1 cellular context compared by ENCODE assay signal in genomic region chr14:64765740-64766302, GRCh38.
A peak's percentile ranks its signal among the peaks of the same experiment; 100 is the strongest.
TF ChIP-seq lines count a peak whose summit lies in the region.

No MANE protein-coding gene starts in this region.

TF ChIP-seq in HEK293, 187 proteins besides CTCF, POLR2A, EP300 and RAD21 (continued from another document):
- TF ChIP-seq, protein P1, sequence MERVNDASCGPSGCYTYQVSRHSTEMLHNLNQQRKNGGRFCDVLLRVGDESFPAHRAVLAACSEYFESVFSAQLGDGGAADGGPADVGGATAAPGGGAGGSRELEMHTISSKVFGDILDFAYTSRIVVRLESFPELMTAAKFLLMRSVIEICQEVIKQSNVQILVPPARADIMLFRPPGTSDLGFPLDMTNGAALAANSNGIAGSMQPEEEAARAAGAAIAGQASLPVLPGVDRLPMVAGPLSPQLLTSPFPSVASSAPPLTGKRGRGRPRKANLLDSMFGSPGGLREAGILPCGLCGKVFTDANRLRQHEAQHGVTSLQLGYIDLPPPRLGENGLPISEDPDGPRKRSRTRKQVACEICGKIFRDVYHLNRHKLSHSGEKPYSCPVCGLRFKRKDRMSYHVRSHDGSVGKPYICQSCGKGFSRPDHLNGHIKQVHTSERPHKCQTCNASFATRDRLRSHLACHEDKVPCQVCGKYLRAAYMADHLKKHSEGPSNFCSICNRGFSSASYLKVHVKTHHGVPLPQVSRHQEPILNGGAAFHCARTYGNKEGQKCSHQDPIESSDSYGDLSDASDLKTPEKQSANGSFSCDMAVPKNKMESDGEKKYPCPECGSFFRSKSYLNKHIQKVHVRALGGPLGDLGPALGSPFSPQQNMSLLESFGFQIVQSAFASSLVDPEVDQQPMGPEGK (tag by site-specific recombination; IDR thresholded peaks at IDR 0.05), result peak; percentile 31; the same call in 1 of the 2 replicates
- TF ChIP-seq, protein P2, sequence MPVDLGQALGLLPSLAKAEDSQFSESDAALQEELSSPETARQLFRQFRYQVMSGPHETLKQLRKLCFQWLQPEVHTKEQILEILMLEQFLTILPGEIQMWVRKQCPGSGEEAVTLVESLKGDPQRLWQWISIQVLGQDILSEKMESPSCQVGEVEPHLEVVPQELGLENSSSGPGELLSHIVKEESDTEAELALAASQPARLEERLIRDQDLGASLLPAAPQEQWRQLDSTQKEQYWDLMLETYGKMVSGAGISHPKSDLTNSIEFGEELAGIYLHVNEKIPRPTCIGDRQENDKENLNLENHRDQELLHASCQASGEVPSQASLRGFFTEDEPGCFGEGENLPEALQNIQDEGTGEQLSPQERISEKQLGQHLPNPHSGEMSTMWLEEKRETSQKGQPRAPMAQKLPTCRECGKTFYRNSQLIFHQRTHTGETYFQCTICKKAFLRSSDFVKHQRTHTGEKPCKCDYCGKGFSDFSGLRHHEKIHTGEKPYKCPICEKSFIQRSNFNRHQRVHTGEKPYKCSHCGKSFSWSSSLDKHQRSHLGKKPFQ (tag by site-specific recombination; IDR thresholded peaks at IDR 0.05), result peak; percentile 91
- TF ChIP-seq ZNF558 (tag by site-specific recombination; IDR thresholded peaks at IDR 0.05) (no peak), SETDB1 (IDR thresholded peaks at IDR 0.05; ENCODE audit: insufficient read length, low read length) (no peak), KLF7 (tag by site-specific recombination; IDR thresholded peaks at IDR 0.05; ENCODE audit: borderline replicate concordance) (0 out of 2 replicates have a peak, but pooled peaks have one; percentile 15), ZBTB7A (tag by site-specific recombination; IDR thresholded peaks at IDR 0.05; ENCODE audit: low read depth) (0 out of 2 replicates have a peak, but pooled peaks have one; percentile 15), KLF9 (tag by site-specific recombination; IDR thresholded peaks at IDR 0.05; ENCODE audit: low read depth) (peak; percentile 90), ZNF174 (tag by site-specific recombination; IDR thresholded peaks at IDR 0.05) (no peak), KLF1 (tag by site-specific recombination; IDR thresholded peaks at IDR 0.05) (peak; percentile 44), ZSCAN4 (tag by site-specific recombination; IDR thresholded peaks at IDR 0.05) (peak; percentile 96), ZNF707 (tag by site-specific recombination; IDR thresholded peaks at IDR 0.05) (no peak)
- TF ChIP-seq, protein P3, sequence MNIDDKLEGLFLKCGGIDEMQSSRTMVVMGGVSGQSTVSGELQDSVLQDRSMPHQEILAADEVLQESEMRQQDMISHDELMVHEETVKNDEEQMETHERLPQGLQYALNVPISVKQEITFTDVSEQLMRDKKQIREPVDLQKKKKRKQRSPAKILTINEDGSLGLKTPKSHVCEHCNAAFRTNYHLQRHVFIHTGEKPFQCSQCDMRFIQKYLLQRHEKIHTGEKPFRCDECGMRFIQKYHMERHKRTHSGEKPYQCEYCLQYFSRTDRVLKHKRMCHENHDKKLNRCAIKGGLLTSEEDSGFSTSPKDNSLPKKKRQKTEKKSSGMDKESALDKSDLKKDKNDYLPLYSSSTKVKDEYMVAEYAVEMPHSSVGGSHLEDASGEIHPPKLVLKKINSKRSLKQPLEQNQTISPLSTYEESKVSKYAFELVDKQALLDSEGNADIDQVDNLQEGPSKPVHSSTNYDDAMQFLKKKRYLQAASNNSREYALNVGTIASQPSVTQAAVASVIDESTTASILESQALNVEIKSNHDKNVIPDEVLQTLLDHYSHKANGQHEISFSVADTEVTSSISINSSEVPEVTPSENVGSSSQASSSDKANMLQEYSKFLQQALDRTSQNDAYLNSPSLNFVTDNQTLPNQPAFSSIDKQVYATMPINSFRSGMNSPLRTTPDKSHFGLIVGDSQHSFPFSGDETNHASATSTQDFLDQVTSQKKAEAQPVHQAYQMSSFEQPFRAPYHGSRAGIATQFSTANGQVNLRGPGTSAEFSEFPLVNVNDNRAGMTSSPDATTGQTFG (tag by site-specific recombination; IDR thresholded peaks at IDR 0.05; ENCODE audit: borderline replicate concordance), result 0 out of 2 replicates have a peak, but pooled peaks have one; percentile 28
TF ChIP-seq in HEK293: peak in this region for 12.
